ENCODE assay signal across 28 cellular contexts in the genomic region with DNA sequence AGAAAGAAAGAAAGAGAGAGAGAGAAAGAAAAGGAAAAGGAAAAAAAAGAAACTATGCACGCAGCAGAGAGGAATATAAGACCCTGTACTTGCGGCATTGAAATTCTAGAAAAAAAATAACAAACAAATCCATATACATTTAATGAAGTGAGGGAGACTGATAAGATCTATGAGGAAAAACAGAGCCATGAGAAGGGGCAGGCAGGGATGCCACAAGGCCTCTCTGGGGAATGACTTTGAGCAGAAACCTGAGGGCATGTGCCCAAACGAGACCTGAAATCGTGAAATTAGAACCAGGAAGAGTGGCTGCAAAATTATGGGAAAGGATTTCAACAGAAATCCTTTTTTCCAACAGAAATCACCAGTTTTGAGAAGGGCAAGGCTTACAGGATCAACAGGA.
"Had no signal": no experiment of that assay in that cellular context is flagged by ENCODE, and none has a peak within 500 bp of the region (broad histone marks: within the 10 kb centered on the region; RNA-seq: fewer than 3 reads in every experiment).

No MANE protein-coding gene starts in this region.

- H3K4me3 Mint-ChIP-seq: activated CD8-positive, alpha-beta T cell treated with anti-CD3 and anti-CD28 coated beads for 36 hours; activated naive CD8-positive, alpha-beta T cell; activated T-cell treated with anti-CD3 and anti-CD28 coated beads, Interleukin-2, amount 50 U/mL, for 4 hours; activated T-helper 17 cell treated with anti-CD3 and anti-CD28 coated beads, Interleukin-2, amount 50 U/mL, for 72 hours; effector memory CD8-positive, alpha-beta T cell had no signal

- DNase-seq: activated CD4-positive, alpha-beta T cell treated with anti-CD3 and anti-CD28 coated beads for 1 hour; activated CD4-positive, alpha-beta T cell treated with anti-CD3 and anti-CD28 coated beads for 4 hours; activated CD4-positive, alpha-beta T cell treated with anti-CD3 and anti-CD28 coated beads, Interleukin-2, amount 50 U/mL, for 1 hour; activated CD4-positive, alpha-beta T cell treated with anti-CD3 and anti-CD28 coated beads, Interleukin-2, amount 50 U/mL, for 48 hours; activated CD8-positive, alpha-beta memory T cell treated with anti-CD3 and anti-CD28 coated beads for 24 hours; activated CD8-positive, alpha-beta T cell treated with anti-CD3 and anti-CD28 coated beads for 36 hours; activated effector memory CD4-positive, alpha-beta T cell treated with Interleukin-2 at 50 U/mL for 16 hours; activated gamma-delta T cell treated with Interleukin-2 at 50 U/mL for 16 hours; activated naive CD4-positive, alpha-beta T cell treated with anti-CD3 and anti-CD28 coated beads, Interleukin-2, amount 50 U/mL, for 16 hours; activated naive CD4-positive, alpha-beta T cell treated with Interleukin-2 at 50 U/mL for 16 hours; activated T-cell treated with anti-CD3 and anti-CD28 coated beads, Interleukin-2, amount 50 U/mL, for 4 hours; amniotic stem cell; anterior cingulate cortex; brain microvascular endothelial cell; caudate nucleus; cortex of kidney; dermis blood vessel endothelial cell; effector CD4-positive, alpha-beta T cell; effector memory CD8-positive, alpha-beta T cell; esophagus squamous epithelium; foreskin melanocyte; head of caudate nucleus; hippocampal formation; T-helper 2 cell had no signal

- H3K36me3 Mint-ChIP-seq: activated naive CD8-positive, alpha-beta T cell had no signal

- ATAC-seq: activated CD8-positive, alpha-beta T cell treated with anti-CD3 and anti-CD28 coated beads for 36 hours; activated T-cell treated with anti-CD3 and anti-CD28 coated beads, Interleukin-2, amount 50 U/mL, for 4 hours; activated T-helper 17 cell treated with anti-CD3 and anti-CD28 coated beads, Interleukin-2, amount 50 U/mL, for 72 hours; effector memory CD8-positive, alpha-beta T cell; gastroesophageal sphincter had no signal

- H3K27ac ChIP-seq: brain microvascular endothelial cell, epithelial cell of prostate, esophagus squamous epithelium, gastroesophageal sphincter had no signal

- H3K4me1 Mint-ChIP-seq: activated T-helper 17 cell treated with anti-CD3 and anti-CD28 coated beads, Interleukin-2, amount 50 U/mL, for 72 hours had no signal

- H3K36me3 ChIP-seq: brain microvascular endothelial cell, esophagus squamous epithelium, gastroesophageal sphincter had no signal

- H3K27me3 Mint-ChIP-seq: activated CD8-positive, alpha-beta T cell treated with anti-CD3 and anti-CD28 coated beads for 36 hours; activated naive CD8-positive, alpha-beta T cell; activated T-helper 17 cell treated with anti-CD3 and anti-CD28 coated beads, Interleukin-2, amount 50 U/mL, for 72 hours; effector memory CD8-positive, alpha-beta T cell had no signal

- H3K9me3 ChIP-seq: esophagus squamous epithelium, gastroesophageal sphincter had no signal

- H3K4me1 ChIP-seq: esophagus squamous epithelium, gastroesophageal sphincter had no signal

- H3K27ac Mint-ChIP-seq: activated CD8-positive, alpha-beta T cell treated with anti-CD3 and anti-CD28 coated beads for 36 hours; activated naive CD8-positive, alpha-beta T cell; activated T-helper 17 cell treated with anti-CD3 and anti-CD28 coated beads, Interleukin-2, amount 50 U/mL, for 72 hours; effector memory CD8-positive, alpha-beta T cell had no signal

- H3K27me3 ChIP-seq: brain microvascular endothelial cell, gastroesophageal sphincter had no signal

- H3K4me3 ChIP-seq: esophagus squamous epithelium, gastroesophageal sphincter had no signal
